19 cellular contexts compared by ENCODE assay signal in genomic region chr3:64422192-64422591, GRCh38.
DNase-seq lines count a peak whose midpoint lies in the region.
"Had no signal": no experiment of that assay in that cellular context is flagged by ENCODE, and none has a peak within 500 bp of the region (broad histone marks: within the 10 kb centered on the region; RNA-seq: fewer than 3 reads in every experiment).

No MANE protein-coding gene starts in this region.

- 0 out of 2 replicates have a peak, but pooled peaks cover 2% of the 10 kb centered on the region for H3K27me3 ChIP-seq in MG63
- H3K27me3 ChIP-seq: SJSA1 had no signal

- H3K9me3 ChIP-seq in MG63, result no peaks in the 10 kb centered on the region
- H3K9me3 ChIP-seq: SJSA1 had no signal

- DNase-seq in DMS 273 (lab: John Stamatoyannopoulos, UW; ENCODE audit: unreplicated experiment) (peak; percentile 30), DMS 273 treated with DMSO at 0.1 percent for 48 hours (lab: John Stamatoyannopoulos, UW) (no peak), COLO668 (lab: John Stamatoyannopoulos, UW; ENCODE audit: unreplicated experiment) (peak; percentile 7), NCI-H524 (lab: John Stamatoyannopoulos, UW) (peak; percentile 61 to 86), fibroblast of peridontal ligament (ENCODE audit: extremely low read depth) (peak; percentile 49), NCI-H1436 (lab: John Stamatoyannopoulos, UW) (no peak), NCI-H1694 (lab: John Stamatoyannopoulos, UW) (no peak), MG63 (no peak)
- DNase-seq: Calu3; CD4-positive, CD25-positive, alpha-beta regulatory T cell; DND-41; GDM1; H9; NCI-H1694 treated with DMSO at 0.1 percent for 48 hours; OCI-M1; RPMI8226 had no signal

- H3K4me3 ChIP-seq in MG63, result no peak overlapping the region
- H3K4me3 ChIP-seq: GM12878, K562, SJSA1 had no signal

- H3K36me3 ChIP-seq in MG63, result no peaks in the 10 kb centered on the region
- H3K36me3 ChIP-seq: SJSA1 had no signal

Comparison
In these comparisons a context has a peak if more than half of its experiments do, and no peak if none do; other contexts are left out.
1. DNase-seq: peak in DMS 273 (single experiment), COLO668 (single experiment), NCI-H524 (2 of 2) and fibroblast of peridontal ligament (single experiment); none in DMS 273 treated with DMSO at 0.1 percent for 48 hours (single experiment), NCI-H1436 (single experiment), NCI-H1694 (single experiment) and MG63 (single experiment).